7 cellular contexts compared by ENCODE assay signal in genomic region chr20:31494131-31494530, GRCh38. TPM values are rescaled to one million over a fixed set of nuclear protein-coding genes. Genes with fewer than 3 reads are reported as not detected.
DNase-seq lines count a peak whose midpoint lies in the region; ATAC-seq and TF ChIP-seq lines count a peak whose summit lies in the region.
"Had no signal": no experiment of that assay in that cellular context is flagged by ENCODE, and none has a peak within 500 bp of the region (broad histone marks: within the 10 kb centered on the region; RNA-seq: fewer than 3 reads in every experiment).

No MANE protein-coding gene starts in this region.

- no peak overlapping the region for H2AFZ ChIP-seq in HCT116 (ENCODE audit: low read depth, low read length, poor library complexity, severe bottlenecking)

- ATAC-seq in HCT116 (peak; percentile 95), SK-N-SH treated with all-trans-retinoic acid at 6 μM for 48 hours (peak; percentile 69), mucosa of descending colon (peak; percentile 59), GM21737 (IDR thresholded peaks at IDR 0.05; ENCODE audit: unreplicated experiment) (no peak)

- H3K36me3 ChIP-seq in HCT116 (ENCODE audit: control insufficient read depth in 1 of 2, insufficient read depth in 2 of 2, low read length in 2 of 2) (no peaks in the 10 kb centered on the region), mucosa of descending colon (ENCODE audit: low read depth) (no peaks in the 10 kb centered on the region)

- POLR2A ChIA-PET in HCT116 (lab: Charles Lee), result no interaction called here

- no peak overlapping the region for H3K4me2 ChIP-seq in HCT116 (ENCODE audit: low read length)

- peak; percentile 27 to 89 (median 87); a peak in 5 of 6 replicates for TF ChIP-seq CTCF in HCT116 (IDR thresholded peaks at IDR 0.05 in 2 of 3, conservative IDR thresholded peaks at IDR 0.05 in 1 of 3; ENCODE audit: borderline replicate concordance in 1 of 3, insufficient read depth in 1 of 3, low read depth in 2 of 3, low read length in 2 of 3)
- TF ChIP-seq CTCF in mucosa of descending colon (IDR thresholded peaks at IDR 0.05), result no peak

- H4K20me1 ChIP-seq in HCT116 (ENCODE audit: insufficient read depth), result no peaks in the 10 kb centered on the region

- CTCF ChIA-PET in HCT116 (lab: Charles Lee), result interaction anchor here (2.0 kb wide), 1 partner anchor 9 kb away, joined by 7 read pairs; no protein-coding TSS in a partner anchor

- 0 out of 4 replicates have a peak, but pooled peaks cover 0 to 6% of the 10 kb centered on the region in 2 experiments for H3K4me1 ChIP-seq in HCT116 (ENCODE audit: control insufficient read depth in 1 of 2, insufficient read depth in 2 of 2, low read length in 2 of 2)
- H3K4me1 ChIP-seq in mucosa of descending colon (ENCODE audit: low read depth), result no peaks in the 10 kb centered on the region

- BruUV-seq in HCT116 (replicated peaks; lab: Mats Ljungman, UMichigan), result no TSS peak

- H3K9ac ChIP-seq in HCT116 (ENCODE audit: low read length), result no peak overlapping the region

- DNase-seq in HCT116 (ENCODE audit: low read depth, low spot score), result peak; percentile 77
- DNase-seq in mucosa of descending colon, result peak in 1 of 3 donors; percentile 32
- no peak for DNase-seq in GDM1 (lab: John Stamatoyannopoulos, UW)
- DNase-seq in DMS79 (lab: John Stamatoyannopoulos, UW), result no peak
- DNase-seq: SHP77 treated with DMSO at 0.1 percent for 48 hours had no signal

- no peaks in the 10 kb centered on the region for H3K9me3 ChIP-seq in HCT116 (ENCODE audit: control insufficient read depth in 1 of 2, insufficient read depth in 1 of 2, low read depth in 1 of 2, low read length in 2 of 2)
- no peaks in the 10 kb centered on the region for H3K9me3 ChIP-seq in mucosa of descending colon

- H3K4me3 ChIP-seq in HCT116 (replicated peaks in 1 of 2; ENCODE audit: low read depth in 1 of 2, low read length in 2 of 2), result no peak overlapping the region
- H3K4me3 ChIP-seq in mucosa of descending colon, result no peak overlapping the region

- TF ChIP-seq RAD21 in HCT116 (IDR thresholded peaks at IDR 0.05; ENCODE audit: low read depth), result peak; percentile 24; the same call in 1 of the 2 replicates

- no peaks in the 10 kb centered on the region for H3K27me3 ChIP-seq in HCT116 (ENCODE audit: insufficient read depth, low read length)

- no peaks in the 10 kb centered on the region for H3K79me2 ChIP-seq in HCT116 (ENCODE audit: insufficient read depth, low read length)

- TF ChIP-seq POLR2A in HCT116 (IDR thresholded peaks at IDR 0.05; ENCODE audit: borderline replicate concordance, extremely low read depth, insufficient read depth, insufficient read length), result no peak

- no peaks in the 10 kb centered on the region for H3K9me2 ChIP-seq in HCT116 (ENCODE audit: insufficient read depth)

- H3K27ac ChIP-seq in HCT116 (ENCODE audit: low read depth, low read length), result no peak overlapping the region

- intact Hi-C loops in HCT116 (cut with micrococcal nuclease), result no loop called here
- intact Hi-C loops in mucosa of descending colon (cut with DNase I, micrococcal nuclease), result no loop called here

- RAD21 ChIA-PET in HCT116 (lab: Charles Lee; ENCODE audit: low non-redundant PET in 1 of 2, low total read pairs in 2 of 2, uncharacterized antibody in 2 of 2, unreplicated experiment in 2 of 2), result no interaction called here

TF ChIP-seq in HCT116, 20 proteins besides CTCF, POLR2A, EP300 and RAD21:
- 0 out of 2 replicates have a peak, but pooled peaks have one; percentile 13 for TF ChIP-seq SP1 (IDR thresholded peaks at IDR 0.05; ENCODE audit: low read depth)
- TF ChIP-seq POLR2AphosphoS5 (IDR thresholded peaks at IDR 0.05; ENCODE audit: low read depth, low read length), result no peak
- TF ChIP-seq, protein P1, sequence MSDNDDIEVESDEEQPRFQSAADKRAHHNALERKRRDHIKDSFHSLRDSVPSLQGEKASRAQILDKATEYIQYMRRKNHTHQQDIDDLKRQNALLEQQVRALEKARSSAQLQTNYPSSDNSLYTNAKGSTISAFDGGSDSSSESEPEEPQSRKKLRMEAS (IDR thresholded peaks at IDR 0.05), result peak; percentile 60; the same call in 1 of the 2 replicates
- TF ChIP-seq CBX3 (IDR thresholded peaks at IDR 0.05; ENCODE audit: low read depth), result peak; percentile 86

TF ChIP-seq in SK-N-SH treated with all-trans-retinoic acid at 6 μM for 48 hours, 23 proteins besides CTCF, POLR2A, EP300 and RAD21 (continues in another document):
- TF ChIP-seq PATZ1 (CRISPR knock-in tag; IDR thresholded peaks at IDR 0.05; ENCODE audit: borderline replicate concordance) (no peak), ZNF565 (CRISPR knock-in tag; conservative IDR thresholded peaks at IDR 0.05; ENCODE audit: low read depth) (no peak), GLIS3 (CRISPR knock-in tag; IDR thresholded peaks at IDR 0.05) (no peak), POU6F1 (CRISPR knock-in tag; IDR thresholded peaks at IDR 0.05; ENCODE audit: borderline replicate concordance, low read depth) (no peak), CSDC2 (CRISPR knock-in tag; IDR thresholded peaks at IDR 0.05) (no peak), TCF4 (CRISPR knock-in tag; IDR thresholded peaks at IDR 0.05; ENCODE audit: borderline replicate concordance) (no peak), ZC3H10 (CRISPR knock-in tag; IDR thresholded peaks at IDR 0.05) (no peak), ZNF8 (CRISPR knock-in tag; IDR thresholded peaks at IDR 0.05) (no peak)
- TF ChIP-seq, protein P2, sequence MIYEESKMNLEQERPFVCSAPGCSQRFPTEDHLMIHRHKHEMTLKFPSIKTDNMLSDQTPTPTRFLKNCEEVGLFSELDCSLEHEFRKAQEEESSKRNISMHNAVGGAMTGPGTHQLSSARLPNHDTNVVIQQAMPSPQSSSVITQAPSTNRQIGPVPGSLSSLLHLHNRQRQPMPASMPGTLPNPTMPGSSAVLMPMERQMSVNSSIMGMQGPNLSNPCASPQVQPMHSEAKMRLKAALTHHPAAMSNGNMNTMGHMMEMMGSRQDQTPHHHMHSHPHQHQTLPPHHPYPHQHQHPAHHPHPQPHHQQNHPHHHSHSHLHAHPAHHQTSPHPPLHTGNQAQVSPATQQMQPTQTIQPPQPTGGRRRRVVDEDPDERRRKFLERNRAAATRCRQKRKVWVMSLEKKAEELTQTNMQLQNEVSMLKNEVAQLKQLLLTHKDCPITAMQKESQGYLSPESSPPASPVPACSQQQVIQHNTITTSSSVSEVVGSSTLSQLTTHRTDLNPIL (CRISPR knock-in tag; IDR thresholded peaks at IDR 0.05; ENCODE audit: low read depth), result no peak

RNA-seq across cellular contexts. Expression of gene REM1, which starts 19.0 kb away (rescaled TPM):
- total RNA-seq in HCT116 (2021; ENCODE audit: unreplicated experiment), result not detected
- not detected in 2 replicates for polyA plus RNA-seq in HCT116 (2012)
- 1 to 10 TPM in 2 of 3 donors, under 1 TPM in 1; 0.46 to 3.5 (median 1.2) TPM for total RNA-seq in mucosa of descending colon

RNA-seq across cellular contexts. Expression of gene DEFB124, which starts 19.2 kb away (rescaled TPM):
- total RNA-seq in HCT116 (2021; ENCODE audit: unreplicated experiment), result not detected
- not detected in 2 replicates for polyA plus RNA-seq in HCT116 (2012)
- total RNA-seq in mucosa of descending colon, result not detected

RNA-seq across cellular contexts. Expression of gene HM13, which starts 20.1 kb away (rescaled TPM):
- total RNA-seq in HCT116 (2021; ENCODE audit: unreplicated experiment) (183 TPM), mucosa of descending colon (100 to 1,000 TPM in 2 of 3 donors, 10 to 100 TPM in 1; 95.6 to 137 (median 109) TPM)
- polyA plus RNA-seq in HCT116 (2012), result 181 and 193 TPM in 2 replicates

RNA-seq across cellular contexts. Expression of gene DEFB123, which starts 53.7 kb away (rescaled TPM):
- not detected for total RNA-seq in HCT116 (2021; ENCODE audit: unreplicated experiment)
- not detected in 2 replicates for polyA plus RNA-seq in HCT116 (2012)
- not detected for total RNA-seq in mucosa of descending colon
